In genomic region chr1:226657788-226658537, GRCh38 we compare ENCODE assay signal across 10 cellular contexts.
A peak's percentile ranks its signal among the peaks of the same experiment; 100 is the strongest.
DNase-seq lines count a peak whose midpoint lies in the region; ATAC-seq and TF ChIP-seq lines count a peak whose summit lies in the region.
"Had no signal": no experiment of that assay in that cellular context is flagged by ENCODE, and none has a peak within 500 bp of the region (broad histone marks: within the 10 kb centered on the region; RNA-seq: fewer than 3 reads in every experiment).

No MANE protein-coding gene starts in this region.

- no peak for TF ChIP-seq CTCF in nephron (IDR thresholded peaks at IDR 0.05; ENCODE audit: unreplicated experiment in 3 of 3)
- no peak for TF ChIP-seq CTCF in uterus (IDR thresholded peaks at IDR 0.05)
- TF ChIP-seq CTCF in natural killer cell (IDR thresholded peaks at IDR 0.05), result no peak

- no peak overlapping the region for H3K27ac ChIP-seq in CD4-positive, CD25-positive, alpha-beta regulatory T cell (ENCODE audit: insufficient read depth, low read length, poor library complexity, severe bottlenecking)
- H3K27ac ChIP-seq in uterus, result no peak overlapping the region

- no peaks in the 10 kb centered on the region for H3K9me3 Mint-ChIP-seq in CD4-positive, CD25-positive, alpha-beta regulatory T cell
- H3K9me3 Mint-ChIP-seq in nephron (no peaks in the 10 kb centered on the region), T-cell (no peaks in the 10 kb centered on the region), natural killer cell (no peaks in the 10 kb centered on the region)

- H3K27me3 Mint-ChIP-seq in CD4-positive, CD25-positive, alpha-beta regulatory T cell, result no peaks in the 10 kb centered on the region
- H3K27me3 Mint-ChIP-seq in nephron (ENCODE audit: low read depth), result peaks cover 8% of the 10 kb centered on the region
- H3K27me3 Mint-ChIP-seq in T-cell, result no peaks in the 10 kb centered on the region
- no peaks in the 10 kb centered on the region for H3K27me3 Mint-ChIP-seq in natural killer cell (ENCODE audit: low read depth in 2 of 2)

- H3K27me3 ChIP-seq in CD4-positive, CD25-positive, alpha-beta regulatory T cell (ENCODE audit: control insufficient read depth, insufficient read depth, low read length), result no peaks in the 10 kb centered on the region
- no peaks in the 10 kb centered on the region for H3K27me3 ChIP-seq in uterus

- POLR2A ChIA-PET in T-cell (lab: Charles Lee), result interaction anchor here (0.6 to 1.4 kb wide), 3 partner anchors 19 to 34 kb away, joined by 3 to 5 read pairs (median 4); no protein-coding TSS in a partner anchor

- no peaks in the 10 kb centered on the region for H3K9me3 ChIP-seq in CD4-positive, CD25-positive, alpha-beta regulatory T cell (ENCODE audit: control insufficient read depth in 2 of 2, low read length in 2 of 2)
- H3K9me3 ChIP-seq in uterus, result no peaks in the 10 kb centered on the region

- TF ChIP-seq POLR2A in uterus (IDR thresholded peaks at IDR 0.05), result no peak

- H3K4me3 ChIP-seq in CD4-positive, CD25-positive, alpha-beta regulatory T cell (ENCODE audit: low read depth, low read length), result no peak overlapping the region
- H3K4me3 ChIP-seq in uterus, result no peak overlapping the region

- H3K36me3 Mint-ChIP-seq in CD4-positive, CD25-positive, alpha-beta regulatory T cell, result peaks cover 14% of the 10 kb centered on the region
- H3K36me3 Mint-ChIP-seq in nephron (ENCODE audit: low read depth) (no peaks in the 10 kb centered on the region), T-cell (peaks cover 11% of the 10 kb centered on the region), natural killer cell (no peaks in the 10 kb centered on the region)

- intact Hi-C loops in uterus (cut with DNase I; ENCODE audit: low total_unique reads), result no loop called here
- intact Hi-C loops in natural killer cell (cut with micrococcal nuclease), result no loop called here

- peak overlapping the region in 2 of 3 donors; percentile 96 for H3K27ac Mint-ChIP-seq in CD4-positive, CD25-positive, alpha-beta regulatory T cell
- H3K27ac Mint-ChIP-seq in nephron (peak overlapping the region in 2 of 3 experiments; percentile 65 to 85), T-cell (no peak overlapping the region), natural killer cell (no peak overlapping the region)

- H3K4me3 Mint-ChIP-seq in CD4-positive, CD25-positive, alpha-beta regulatory T cell, result peak overlapping the region; percentile 27 to 90 (median 61)
- H3K4me3 Mint-ChIP-seq in nephron, result no peak overlapping the region
- H3K4me3 Mint-ChIP-seq in T-cell, result peak overlapping the region in 1 of 3 donors; percentile 13
- no peak overlapping the region for H3K4me3 Mint-ChIP-seq in natural killer cell

- H3K4me1 Mint-ChIP-seq in CD4-positive, CD25-positive, alpha-beta regulatory T cell, result peaks cover 0 to 73% (median 33%) of the 10 kb centered on the region in 4 donors
- H3K4me1 Mint-ChIP-seq in nephron (peaks cover 84% of the 10 kb centered on the region), T-cell (peaks cover 0 to 42% (median 0%) of the 10 kb centered on the region in 3 donors), natural killer cell (peaks cover 32 to 40% of the 10 kb centered on the region in 2 donors)

- ATAC-seq in CD4-positive, CD25-positive, alpha-beta regulatory T cell (ENCODE audit: low read depth in 2 of 2), result no peak
- ATAC-seq in T-cell (replicated peaks in 1 of 4), result no peak
- ATAC-seq in natural killer cell, result no peak

- no peak for DNase-seq in CD4-positive, CD25-positive, alpha-beta regulatory T cell
- DNase-seq in NCI-H1436 (lab: John Stamatoyannopoulos, UW) (peak; percentile 42), anterior cingulate cortex (lab: John Stamatoyannopoulos, UW) (peak in 50 of 58 donors; percentile 29 to 91 (median 68)), T-cell (no peak), uterus (no peak), natural killer cell (no peak), LoVo (ENCODE audit: low spot score) (no peak)
- DNase-seq: NCI-H187; stimulated activated CD4-positive, alpha-beta T cell treated with anti-CD3 and anti-CD28 coated beads, Interleukin-2, amount 100 ng/mL, for 48 hours had no signal

- H3K4me1 ChIP-seq in CD4-positive, CD25-positive, alpha-beta regulatory T cell (ENCODE audit: control insufficient read depth, insufficient read depth, low read length, poor library complexity, severe bottlenecking), result no peaks in the 10 kb centered on the region
- peaks cover 25 to 41% of the 10 kb centered on the region in 2 donors for H3K4me1 ChIP-seq in uterus

- CTCF ChIA-PET in T-cell (lab: Charles Lee), result interaction anchor here (0.5 to 1.2 kb wide), 4 partner anchors 14 to 171 kb away, joined by 3 to 6 read pairs (median 4); no protein-coding TSS in a partner anchor

- no peaks in the 10 kb centered on the region for H3K36me3 ChIP-seq in CD4-positive, CD25-positive, alpha-beta regulatory T cell (ENCODE audit: control insufficient read depth, insufficient read depth, low read length)
- no peaks in the 10 kb centered on the region for H3K36me3 ChIP-seq in uterus

Comparison
In these comparisons a context has a peak if more than half of its experiments do, and no peak if none do; other contexts are left out.
1. DNase-seq: peak in NCI-H1436 (single experiment) and anterior cingulate cortex (50 of 58); none in CD4-positive, CD25-positive, alpha-beta regulatory T cell (0 of 3), T-cell (0 of 34), uterus (0 of 2), natural killer cell (single experiment) and LoVo (single experiment).
2. H3K27ac Mint-ChIP-seq: peak in CD4-positive, CD25-positive, alpha-beta regulatory T cell (2 of 3) and nephron (2 of 3); none in T-cell (0 of 2) and natural killer cell (0 of 2).
3. H3K4me3 Mint-ChIP-seq: peak in CD4-positive, CD25-positive, alpha-beta regulatory T cell (4 of 4); none in nephron (0 of 3) and natural killer cell (single experiment).